1 cellular context compared by ENCODE assay signal in genomic region chr16:66548868-66549267, GRCh38.
TF ChIP-seq lines count a peak whose summit lies in the region.

No MANE protein-coding gene starts in this region.

TF ChIP-seq in H1, 55 proteins besides CTCF, POLR2A, EP300 and RAD21:
- TF ChIP-seq TBP (IDR thresholded peaks at IDR 0.05; ENCODE audit: low read depth, low read length) (no peak), GTF2F1 (IDR thresholded peaks at IDR 0.05; ENCODE audit: borderline replicate concordance, low read depth, low read length) (no peak), CREB1 (IDR thresholded peaks at IDR 0.05) (no peak), MAFK (IDR thresholded peaks at IDR 0.05; ENCODE audit: low read depth, low read length) (no peak), JUND (IDR thresholded peaks at IDR 0.05; ENCODE audit: low read length) (no peak), SIX5 (IDR thresholded peaks at IDR 0.05; ENCODE audit: low read depth, low read length) (no peak), EGR1 (IDR thresholded peaks at IDR 0.05; ENCODE audit: borderline replicate concordance, low read depth, low read length) (no peak), TEAD4 (IDR thresholded peaks at IDR 0.05; ENCODE audit: low read depth, low read length) (no peak), CBX5 (IDR thresholded peaks at IDR 0.05; ENCODE audit: low read depth, low read length) (no peak), TAF1 (IDR thresholded peaks at IDR 0.05; ENCODE audit: low read depth, low read length) (no peak), HDAC2 (IDR thresholded peaks at IDR 0.05; ENCODE audit: borderline replicate concordance in 1 of 2, low read depth in 2 of 2, low read length in 2 of 2) (no peak), NRF1 (IDR thresholded peaks at IDR 0.05; ENCODE audit: low read depth, low read length) (no peak), SP4 (IDR thresholded peaks at IDR 0.05; ENCODE audit: low read length) (no peak), MAX (IDR thresholded peaks at IDR 0.05) (no peak)
